In the genomic region with DNA sequence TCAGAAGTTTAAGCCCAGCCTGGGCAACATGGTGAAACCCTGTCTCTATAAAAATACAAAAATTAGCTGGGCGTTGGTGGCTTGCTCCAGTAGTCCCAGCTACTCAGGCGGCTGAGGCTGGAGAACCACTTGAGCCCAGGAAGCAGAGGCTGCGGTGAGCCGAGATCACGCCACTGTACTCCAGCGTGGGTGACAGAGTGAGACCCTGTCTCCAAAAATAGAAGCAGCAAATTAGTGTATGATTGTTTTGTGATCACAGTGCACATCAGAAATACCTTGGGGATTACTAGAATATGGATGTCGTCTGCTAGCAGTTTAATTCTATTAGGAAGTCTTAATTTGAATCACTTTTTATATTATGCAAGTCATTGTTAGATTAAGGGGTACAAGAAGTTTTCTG, we compare ENCODE assay signal across 12 cellular contexts. TPM values are rescaled to one million over a fixed set of nuclear protein-coding genes. Genes with fewer than 3 reads are reported as not detected.
DNase-seq lines count a peak whose midpoint lies in the region; ATAC-seq and TF ChIP-seq lines count a peak whose summit lies in the region.
"Had no signal": no experiment of that assay in that cellular context is flagged by ENCODE, and none has a peak within 500 bp of the region (broad histone marks: within the 10 kb centered on the region; RNA-seq: fewer than 3 reads in every experiment).

No MANE protein-coding gene starts in this region.

- peak; percentile 56 for ATAC-seq in stimulated activated effector memory CD8-positive, alpha-beta T cell treated with anti-CD3 and anti-CD28 coated beads, Interleukin-12 subunit alpha, Interleukin-12 subunit beta, amount 100 ng/mL, for 72 hours
- no peak for ATAC-seq in GM21528 (IDR thresholded peaks at IDR 0.05; ENCODE audit: low FRiP score, unreplicated experiment)
- no peak for ATAC-seq in HG03565 (IDR thresholded peaks at IDR 0.05; ENCODE audit: unreplicated experiment)
- ATAC-seq: HepG2 had no signal

- H3K27me3 Mint-ChIP-seq in activated naive CD4-positive, alpha-beta T cell treated with anti-CD3 and anti-CD28 coated beads, Interleukin-2, amount 50 U/mL, for 24 hours, result no peaks in the 10 kb centered on the region

- peak overlapping the region; percentile 63 for H3K4me3 Mint-ChIP-seq in activated naive CD4-positive, alpha-beta T cell treated with anti-CD3 and anti-CD28 coated beads, Interleukin-2, amount 50 U/mL, for 24 hours
- H3K4me3 Mint-ChIP-seq in stimulated activated effector memory CD8-positive, alpha-beta T cell treated with anti-CD3 and anti-CD28 coated beads, Interleukin-12 subunit alpha, Interleukin-12 subunit beta, amount 100 ng/mL, for 72 hours, result peak overlapping the region; percentile 55

- WGBS in esophagus squamous epithelium, 2 donors, result 57 to 74% methylated on average over 6 to 7 of the region's 7 CpGs

- peaks cover 46% of the 10 kb centered on the region for H3K4me1 Mint-ChIP-seq in activated naive CD4-positive, alpha-beta T cell treated with anti-CD3 and anti-CD28 coated beads, Interleukin-2, amount 50 U/mL, for 24 hours
- H3K4me1 Mint-ChIP-seq in stimulated activated effector memory CD8-positive, alpha-beta T cell treated with anti-CD3 and anti-CD28 coated beads, Interleukin-12 subunit alpha, Interleukin-12 subunit beta, amount 100 ng/mL, for 72 hours, result peaks cover 39% of the 10 kb centered on the region

- peaks cover 0 to 93% (median 9%) of the 10 kb centered on the region in 3 donors for H3K36me3 ChIP-seq in esophagus squamous epithelium

- intact Hi-C loops in esophagus squamous epithelium (cut with DNase I), result no loop called here

- CTCF ChIA-PET in RWPE1 (lab: Yijun Ruan, JAX), result no interaction called here

- peaks cover 0 to 63% (median 10%) of the 10 kb centered on the region in 3 donors for H3K4me1 ChIP-seq in esophagus squamous epithelium

- no peak for TF ChIP-seq POLR2A in esophagus squamous epithelium (IDR thresholded peaks at IDR 0.05)

- peak overlapping the region; percentile 82 for H3K27ac ChIP-seq in RWPE1
- H3K27ac ChIP-seq in esophagus squamous epithelium, result peak overlapping the region; percentile 17 to 81 (median 54)

- peaks cover 23% of the 10 kb centered on the region for H3K36me3 Mint-ChIP-seq in activated naive CD4-positive, alpha-beta T cell treated with anti-CD3 and anti-CD28 coated beads, Interleukin-2, amount 50 U/mL, for 24 hours
- peaks cover 99% of the 10 kb centered on the region for H3K36me3 Mint-ChIP-seq in stimulated activated effector memory CD8-positive, alpha-beta T cell treated with anti-CD3 and anti-CD28 coated beads, Interleukin-12 subunit alpha, Interleukin-12 subunit beta, amount 100 ng/mL, for 72 hours

- TF ChIP-seq CTCF in RWPE1 (conservative IDR thresholded peaks at IDR 0.05; ENCODE audit: low read depth) (no peak), esophagus squamous epithelium (IDR thresholded peaks at IDR 0.05) (no peak)

- H3K27me3 ChIP-seq in esophagus squamous epithelium, result no peaks in the 10 kb centered on the region

- no peak overlapping the region for H3K4me3 ChIP-seq in esophagus squamous epithelium

- DNase-seq in activated naive CD4-positive, alpha-beta T cell treated with Interleukin-2 at 50 U/mL for 16 hours, result no peak
- DNase-seq in RWPE1 (ENCODE audit: low spot score) (no peak), esophagus squamous epithelium (lab: John Stamatoyannopoulos, UW) (no peak), CD1c-positive myeloid dendritic cell (ENCODE audit: extremely low spot score) (no peak)
- peak in 1 of 2 donors; percentile 73 for DNase-seq in stimulated activated effector memory CD8-positive, alpha-beta T cell treated with anti-CD3 and anti-CD28 coated beads, Interleukin-12 subunit alpha, Interleukin-12 subunit beta, amount 100 ng/mL, for 72 hours (ENCODE audit: low spot score in 2 of 2)
- DNase-seq: H7; NCI-H1436 treated with DMSO at 0.1 percent for 48 hours; stimulated activated CD4-positive, alpha-beta T cell treated with anti-CD3 and anti-CD28 coated beads, Interleukin-12 subunit alpha, Interleukin-12 subunit beta, amount 100 ng/mL, for 4 hours had no signal

- H3K9me3 Mint-ChIP-seq in activated naive CD4-positive, alpha-beta T cell treated with anti-CD3 and anti-CD28 coated beads, Interleukin-2, amount 50 U/mL, for 24 hours, result no peaks in the 10 kb centered on the region
- no peaks in the 10 kb centered on the region for H3K9me3 Mint-ChIP-seq in stimulated activated effector memory CD8-positive, alpha-beta T cell treated with anti-CD3 and anti-CD28 coated beads, Interleukin-12 subunit alpha, Interleukin-12 subunit beta, amount 100 ng/mL, for 72 hours

- H3K27ac Mint-ChIP-seq in activated naive CD4-positive, alpha-beta T cell treated with anti-CD3 and anti-CD28 coated beads, Interleukin-2, amount 50 U/mL, for 24 hours, result no peak overlapping the region
- peak overlapping the region; percentile 82 for H3K27ac Mint-ChIP-seq in stimulated activated effector memory CD8-positive, alpha-beta T cell treated with anti-CD3 and anti-CD28 coated beads, Interleukin-12 subunit alpha, Interleukin-12 subunit beta, amount 100 ng/mL, for 72 hours

- no peaks in the 10 kb centered on the region for H3K9me3 ChIP-seq in esophagus squamous epithelium

- POLR2A ChIA-PET in RWPE1 (lab: Yijun Ruan, JAX; ENCODE audit: low non-redundant PET), result interaction anchor here (0.6 kb wide), 1 partner anchor 86 kb away, joined by 8 read pairs; no protein-coding TSS in a partner anchor

RNA-seq across cellular contexts. Expression of gene ZBTB17, which starts 59.0 kb away (rescaled TPM):
- total RNA-seq in esophagus squamous epithelium, result 10 to 100 TPM; 19.1 to 33.1 (median 26.8) TPM
